ENCODE assay signal across 8 cellular contexts in genomic region chr4:52659016-52659721, GRCh38. TPM values are rescaled to one million over a fixed set of nuclear protein-coding genes. Genes with fewer than 3 reads are reported as not detected.
A peak's percentile ranks its signal among the peaks of the same experiment; 100 is the strongest.
DNase-seq lines count a peak whose midpoint lies in the region; ATAC-seq, FAIRE-seq and TF ChIP-seq lines count a peak whose summit lies in the region.

USP46 (minus strand) TSS chr4:52659301; CDS start chr4:52659150, 151 bp downstream.

- H2BK15ac ChIP-seq in IMR-90 (ENCODE audit: low read depth, low read length), result peak within 1 kb of the TSS; percentile 12; the same call in 1 of the 3 replicates

- in situ Hi-C loops in G401 (cut with HindIII; ENCODE audit: low sequenced_read_pairs) (no loop called here), IMR-90 (cut with MboI; ENCODE audit: low sequenced_read_pairs) (loop anchor here (5.0 kb wide), 1 partner anchor 53 kb away; no protein-coding TSS in a partner anchor)

- H3K27me3 ChIP-seq in IMR-90 (ENCODE audit: control insufficient read depth, insufficient read depth, low read length), result no peaks in the 10 kb centered on the region
- H3K27me3 ChIP-seq in cardiac muscle cell, result no peaks in the 10 kb centered on the region
- H3K27me3 ChIP-seq in pancreas, result no peaks in the 10 kb centered on the region

- peak within 1 kb of the TSS; percentile 76 for H3K27ac Mint-ChIP-seq in activated naive CD8-positive, alpha-beta T cell treated with anti-CD3 and anti-CD28 coated beads, Interleukin-2, amount 50 U/mL, for 24 hours

- TF ChIP-seq CTCF in IMR-90 (conservative IDR thresholded peaks at IDR 0.05; ENCODE audit: low read depth, low read length) (no peak), cardiac muscle cell (IDR thresholded peaks at IDR 0.05; ENCODE audit: low read depth, low read length) (no peak), pancreas (IDR thresholded peaks at IDR 0.05) (no peak)

- peak within 1 kb of the TSS; percentile 86 for H3K4me2 ChIP-seq in IMR-90 (ENCODE audit: low read depth, low read length)

- H3K36me3 ChIP-seq in IMR-90 (ENCODE audit: control insufficient read depth, insufficient read depth, low read length) (no peaks in the 10 kb centered on the region), cardiac muscle cell (no peaks in the 10 kb centered on the region), pancreas (no peaks in the 10 kb centered on the region)

- H4K8ac ChIP-seq in IMR-90 (ENCODE audit: low read depth in 2 of 2, low read length in 2 of 2), result peak within 1 kb of the TSS; percentile 46 to 72; a peak in 2 of 4 replicates

- peaks cover 14% of the 10 kb centered on the region for H3K27me3 Mint-ChIP-seq in activated naive CD8-positive, alpha-beta T cell treated with anti-CD3 and anti-CD28 coated beads, Interleukin-2, amount 50 U/mL, for 24 hours

- H3K36me3 Mint-ChIP-seq in activated naive CD8-positive, alpha-beta T cell treated with anti-CD3 and anti-CD28 coated beads, Interleukin-2, amount 50 U/mL, for 24 hours (ENCODE audit: low read depth), result peaks cover 7% of the 10 kb centered on the region

- H3K14ac ChIP-seq in IMR-90 (replicated peaks; ENCODE audit: low read depth, low read length), result peak within 1 kb of the TSS; percentile 92

- H3K27ac ChIP-seq in IMR-90 (ENCODE audit: insufficient read depth, low read length) (peak within 1 kb of the TSS; percentile 99), cardiac muscle cell (peak within 1 kb of the TSS; percentile 97), pancreas (peak within 1 kb of the TSS; percentile 84 to 94 (median 92))

- H3K56ac ChIP-seq in IMR-90 (ENCODE audit: extremely low read depth, insufficient read depth, low read length), result peak within 1 kb of the TSS; percentile 83

- H3K9me3 Mint-ChIP-seq in activated naive CD8-positive, alpha-beta T cell treated with anti-CD3 and anti-CD28 coated beads, Interleukin-2, amount 50 U/mL, for 24 hours, result no peaks in the 10 kb centered on the region

- peak; percentile 80 for ATAC-seq in GM21529 (IDR thresholded peaks at IDR 0.05; ENCODE audit: unreplicated experiment)
- peak; percentile 92 for ATAC-seq in IMR-90 (ENCODE audit: low read depth)
- peak; percentile 95 for ATAC-seq in SK-N-SH treated with all-trans-retinoic acid at 6 μM for 48 hours
- ATAC-seq in activated naive CD8-positive, alpha-beta T cell treated with anti-CD3 and anti-CD28 coated beads, Interleukin-2, amount 50 U/mL, for 24 hours, result peak; percentile 81
- ATAC-seq in pancreas, result peak; percentile 93 to 96 (median 94)

- H3K9me3 ChIP-seq in IMR-90 (ENCODE audit: control insufficient read depth, insufficient read depth, low read length), result no peaks in the 10 kb centered on the region; the same call in 1 of the 2 replicates
- H3K9me3 ChIP-seq in cardiac muscle cell (ENCODE audit: low read depth), result no peaks in the 10 kb centered on the region
- H3K9me3 ChIP-seq in pancreas, result no peaks in the 10 kb centered on the region

- peak within 1 kb of the TSS; percentile 51 for H2AK5ac ChIP-seq in IMR-90 (ENCODE audit: low read depth, low read length)

- H4K91ac ChIP-seq in IMR-90 (ENCODE audit: insufficient read depth, low read depth, low read length), result peak within 1 kb of the TSS; percentile 64

- peak within 1 kb of the TSS; percentile 94 for H3K18ac ChIP-seq in IMR-90 (ENCODE audit: low read depth, low read length)

- 0% methylated on average over 41 of the region's 90 CpGs; no CpG with 5 or more reads in 1 of the 2 experiments for WGBS in IMR-90 (ENCODE audit: extremely low coverage in 2 of 2, insufficient read length in 1 of 2), 2 experiments
- WGBS in pancreas, 2 donors, result 0 to 1% methylated on average over 51 to 89 of the region's 90 CpGs

- peak within 1 kb of the TSS; percentile 97 for H3K23ac ChIP-seq in IMR-90 (ENCODE audit: low read depth, low read length)

- H3K4me1 Mint-ChIP-seq in activated naive CD8-positive, alpha-beta T cell treated with anti-CD3 and anti-CD28 coated beads, Interleukin-2, amount 50 U/mL, for 24 hours, result peaks cover 12% of the 10 kb centered on the region

- H2BK20ac ChIP-seq in IMR-90 (ENCODE audit: low read depth, low read length), result peak within 1 kb of the TSS; percentile 82

- H4K20me1 ChIP-seq in IMR-90 (ENCODE audit: insufficient read depth, low read length), result peaks cover 22% of the 10 kb centered on the region; the same call in 1 of the 2 replicates

- peak within 1 kb of the TSS; percentile 85 for H2AK9ac ChIP-seq in IMR-90 (replicated peaks; ENCODE audit: low read depth, low read length, poor library complexity)

- no peak for TF ChIP-seq POLR2A in IMR-90 (IDR thresholded peaks at IDR 0.05; ENCODE audit: low read depth, low read length)

- CTCF ChIA-PET in IMR-90 (lab: Yijun Ruan, JAX), result no interaction called here

- peak within 1 kb of the TSS; percentile 89 for H2BK120ac ChIP-seq in IMR-90 (ENCODE audit: low read depth, low read length)

- DNase-seq in G401 (ENCODE audit: low spot score), result peak; percentile 79
- DNase-seq in IMR-90, result peak; percentile 69
- peak; percentile 59 for DNase-seq in activated naive CD8-positive, alpha-beta T cell treated with anti-CD3 and anti-CD28 coated beads, Interleukin-2, amount 50 U/mL, for 24 hours
- peak; percentile 87 to 89 for DNase-seq in cardiac muscle cell (ENCODE audit: low read depth in 1 of 2, low spot score in 1 of 2)
- peak; percentile 75 to 91 (median 81) for DNase-seq in pancreas
- peak; percentile 82 for DNase-seq in ureter (ENCODE audit: low spot score)

- TF ChIP-seq RAD21 in IMR-90 (IDR thresholded peaks at IDR 0.05; ENCODE audit: low read length), result no peak

- peak within 1 kb of the TSS; percentile 96 for H2AFZ ChIP-seq in IMR-90 (replicated peaks; ENCODE audit: low read length, poor library complexity)

- H3K4me3 Mint-ChIP-seq in activated naive CD8-positive, alpha-beta T cell treated with anti-CD3 and anti-CD28 coated beads, Interleukin-2, amount 50 U/mL, for 24 hours, result peak within 1 kb of the TSS; percentile 74

- no peak for FAIRE-seq in pancreas (lab: Jason Lieb, UNC)

- BruUV-seq in IMR-90 (replicated peaks; lab: Mats Ljungman, UMichigan), result no TSS peak

- peak within 1 kb of the TSS; percentile 96 for H3K4ac ChIP-seq in IMR-90 (ENCODE audit: low read depth, low read length)

- intact Hi-C loops in IMR-90 (cut with micrococcal nuclease), result loop anchor here (2.0 to 10.0 kb wide), 5 partner anchors 53 to 1576 kb away; partner anchors contain the start of gene RASL11B
- intact Hi-C loops in pancreas (cut with DNase I), result no loop called here

- peak within 1 kb of the TSS; percentile 97 for H4K5ac ChIP-seq in IMR-90 (ENCODE audit: low read depth, low read length)

- POLR2A ChIA-PET in IMR-90 (lab: Charles Lee; ENCODE audit: unreplicated experiment), result no interaction called here

- H3K4me1 ChIP-seq in IMR-90 (ENCODE audit: control insufficient read depth, insufficient read depth, low read length) (peaks cover 4% of the 10 kb centered on the region), cardiac muscle cell (ENCODE audit: low read depth) (peaks cover 13% of the 10 kb centered on the region), pancreas (peaks cover 0 to 12% (median 8%) of the 10 kb centered on the region in 3 donors)

- H3K9ac ChIP-seq in IMR-90 (ENCODE audit: low read depth, low read length), result peak within 1 kb of the TSS; percentile 100

- dilution Hi-C loops in IMR-90 (cut with HindIII; ENCODE audit: low sequenced_read_pairs, unreplicated experiment), result no loop called here

- peaks cover 17 to 48% of the 10 kb centered on the region in 2 experiments for H3K79me1 ChIP-seq in IMR-90 (ENCODE audit: low read depth in 1 of 2, low read length in 2 of 2)

- H3K9me1 ChIP-seq in IMR-90 (ENCODE audit: insufficient read depth, low read length), result peaks cover 6% of the 10 kb centered on the region; the same call in 1 of the 2 replicates

- peak within 1 kb of the TSS; percentile 88 for H2BK5ac ChIP-seq in IMR-90 (ENCODE audit: low read depth, low read length, poor library complexity, severe bottlenecking)

- H3K4me3 ChIP-seq in IMR-90 (ENCODE audit: insufficient read depth, low read depth, low read length) (peak within 1 kb of the TSS; percentile 99), cardiac muscle cell (peak within 1 kb of the TSS; percentile 96), pancreas (peak within 1 kb of the TSS; percentile 74 to 94 (median 88))

TF ChIP-seq in IMR-90, 13 proteins besides CTCF, POLR2A, EP300 and RAD21 (continues in another document):
- TF ChIP-seq ELK1 (IDR thresholded peaks at IDR 0.05; ENCODE audit: borderline replicate concordance, low read depth, low read length) (no peak), MXI1 (IDR thresholded peaks at IDR 0.05; ENCODE audit: borderline replicate concordance, low read depth, low read length) (0 out of 2 replicates have a peak, but pooled peaks have one; percentile 43), RCOR1 (IDR thresholded peaks at IDR 0.05; ENCODE audit: insufficient replicate concordance, low read length) (no peak)

TF ChIP-seq in SK-N-SH treated with all-trans-retinoic acid at 6 μM for 48 hours, 23 proteins besides CTCF, POLR2A, EP300 and RAD21 (continues in another document):
- TF ChIP-seq SNAI2 (CRISPR knock-in tag; IDR thresholded peaks at IDR 0.05) (no peak), ZFP3 (CRISPR knock-in tag; IDR thresholded peaks at IDR 0.05) (no peak), ZFP30 (CRISPR knock-in tag; IDR thresholded peaks at IDR 0.05) (no peak), ISL1 (CRISPR knock-in tag; IDR thresholded peaks at IDR 0.05) (no peak), TOX (CRISPR knock-in tag; IDR thresholded peaks at IDR 0.05; ENCODE audit: borderline replicate concordance) (no peak), ZNF565 (CRISPR knock-in tag; conservative IDR thresholded peaks at IDR 0.05; ENCODE audit: low read depth) (no peak), RARB (CRISPR knock-in tag; IDR thresholded peaks at IDR 0.05) (no peak)
- TF ChIP-seq, protein P1, sequence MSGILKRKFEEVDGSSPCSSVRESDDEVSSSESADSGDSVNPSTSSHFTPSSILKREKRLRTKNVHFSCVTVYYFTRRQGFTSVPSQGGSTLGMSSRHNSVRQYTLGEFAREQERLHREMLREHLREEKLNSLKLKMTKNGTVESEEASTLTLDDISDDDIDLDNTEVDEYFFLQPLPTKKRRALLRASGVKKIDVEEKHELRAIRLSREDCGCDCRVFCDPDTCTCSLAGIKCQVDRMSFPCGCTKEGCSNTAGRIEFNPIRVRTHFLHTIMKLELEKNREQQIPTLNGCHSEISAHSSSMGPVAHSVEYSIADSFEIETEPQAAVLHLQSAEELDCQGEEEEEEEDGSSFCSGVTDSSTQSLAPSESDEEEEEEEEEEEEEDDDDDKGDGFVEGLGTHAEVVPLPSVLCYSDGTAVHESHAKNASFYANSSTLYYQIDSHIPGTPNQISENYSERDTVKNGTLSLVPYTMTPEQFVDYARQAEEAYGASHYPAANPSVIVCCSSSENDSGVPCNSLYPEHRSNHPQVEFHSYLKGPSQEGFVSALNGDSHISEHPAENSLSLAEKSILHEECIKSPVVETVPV (CRISPR knock-in tag; IDR thresholded peaks at IDR 0.05), result no peak

RNA-seq across cellular contexts. Expression of gene USP46, which starts in this region (rescaled TPM):
- total RNA-seq in G401 (2014; rRNA removed; shearing (Covaris generic)), result 11.5 and 13.0 TPM in 2 replicates
- total RNA-seq in IMR-90 (2012; rRNA removed) (15.4 and 20.3 TPM in 2 replicates), cardiac muscle cell (13.9 and 18.3 TPM in 2 replicates), pancreas (10 to 100 TPM in 3 of 6 donors, 1 to 10 TPM in 3; 8.4 to 12.1 (median 10.1) TPM), ureter (34.6 TPM)
- polyA plus RNA-seq in IMR-90 (2012; rRNA removed) (6.0 and 9.3 TPM in 2 replicates), cardiac muscle cell (23.5 and 24.2 TPM in 2 replicates), pancreas (1 to 10 TPM; 1.5 to 3.0 TPM)
- polyA plus RNA-seq in IMR-90 (2012; cell fraction: cytosol; rRNA removed), result 1.5 and 2.0 TPM in 2 replicates
- 1.7 and 8.4 TPM in 2 replicates for polyA plus RNA-seq in IMR-90 (2012; cell fraction: nucleus; rRNA removed; ENCODE audit: low replicate concordance)

Comparison
In these comparisons a context has a peak if more than half of its experiments do, and no peak if none do; other contexts are left out.
1. Peak in every context shown above with its lines: DNase-seq, ATAC-seq, H3K4me3 ChIP-seq and H3K27ac ChIP-seq.